In the genomic region with DNA sequence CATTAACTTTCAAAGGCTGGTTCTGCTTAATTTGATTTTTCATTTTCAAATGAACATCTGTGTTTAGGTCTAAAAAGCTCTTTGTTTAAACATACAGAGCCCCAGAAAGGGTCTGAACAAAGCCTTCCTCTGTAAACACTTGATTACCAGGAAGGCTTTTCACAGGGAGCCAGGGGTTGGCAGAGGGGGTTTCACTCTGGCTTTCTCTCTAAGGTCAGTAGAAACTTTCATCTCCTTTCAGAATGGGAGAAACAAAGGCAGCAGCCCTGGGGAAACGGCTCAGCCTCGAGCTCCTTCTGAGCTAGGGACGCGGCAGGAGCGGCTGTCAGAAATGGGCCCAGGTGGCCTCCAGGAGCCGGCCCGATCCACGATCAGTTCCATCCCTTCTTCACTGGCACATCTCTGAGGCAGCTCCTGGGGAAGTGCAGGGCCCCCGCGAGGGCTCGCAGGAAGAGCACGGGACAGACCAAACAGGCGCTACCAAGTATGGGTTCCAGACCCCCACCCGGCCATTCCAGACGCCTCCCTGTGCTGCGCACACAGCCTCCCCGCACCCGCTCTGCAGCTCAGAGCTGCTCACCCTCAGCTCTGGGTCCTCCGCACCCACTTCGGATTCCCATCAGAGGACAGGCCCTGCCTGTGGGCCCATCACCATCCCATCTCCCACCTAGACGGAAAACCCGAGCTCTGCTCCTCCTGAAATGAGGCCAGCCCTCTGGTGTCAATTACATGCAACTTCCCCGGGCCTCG, we compare ENCODE assay signal across 14 cellular contexts.
DNase-seq lines count a peak whose midpoint lies in the region; TF ChIP-seq lines count a peak whose summit lies in the region.
"Had no signal": no experiment of that assay in that cellular context is flagged by ENCODE, and none has a peak within 500 bp of the region (broad histone marks: within the 10 kb centered on the region; RNA-seq: fewer than 3 reads in every experiment).

No MANE protein-coding gene starts in this region.

- H3K27ac Mint-ChIP-seq in neural crest cell (ENCODE audit: unreplicated experiment) = peak overlapping the region; percentile 97
- H3K27ac Mint-ChIP-seq in CD8-positive, alpha-beta memory T cell = no peak overlapping the region
- H3K27ac Mint-ChIP-seq: activated T-helper 2 cell treated with anti-CD3 and anti-CD28 coated beads, Interferon-gamma antibody, Interleukin-2, Interleukin-4, amounts not matched to agents 10 μg/mL and 5 μg/mL and 100 μg/mL, durations not matched to agents 14 hours and 24 hours and 36 hours; natural killer cell treated with Interleukin-12 subunit alpha and Interleukin-12 subunit beta and Interleukin-15 and Interleukin-18, amount 100 ng/mL, for 72 hours had no signal

- H3K9me3 ChIP-seq in CD8-positive, alpha-beta memory T cell (ENCODE audit: low read length) = no peaks in the 10 kb centered on the region
- H3K9me3 ChIP-seq: esophagus squamous epithelium, spleen had no signal

- TF ChIP-seq POLR2A in erythroblast (IDR thresholded peaks at IDR 0.05; ENCODE audit: low read length) = no peak

- DNase-seq in H7 (peak; percentile 80), NCI-H748 treated with DMSO at 0.1 percent for 48 hours (lab: John Stamatoyannopoulos, UW) (peak; percentile 69), dorsolateral prefrontal cortex (peak in 6 of 10 donors; percentile 40 to 77 (median 58)), neural crest cell (ENCODE audit: low read depth, low spot score) (peak; percentile 46), erythroblast (lab: John Stamatoyannopoulos, UW) (no peak), GM19238 (ENCODE audit: insufficient read length, low spot score) (no peak)
- no peak for DNase-seq in stimulated activated CD4-positive, alpha-beta T cell treated with anti-CD3 and anti-CD28 coated beads, Interleukin-2, amount 100 ng/mL, for 24 hours
- DNase-seq in CD8-positive, alpha-beta memory T cell = no peak
- DNase-seq: activated CD4-positive, alpha-beta T cell treated with anti-CD3 and anti-CD28 coated beads for 4 hours; esophagus squamous epithelium; NCI-H446 treated with DMSO at 0.1 percent for 48 hours; spleen had no signal

- H3K4me3 ChIP-seq in H7 (ENCODE audit: insufficient read depth, low read depth, low read length) (no peak overlapping the region), dorsolateral prefrontal cortex (peak overlapping the region in 27 of 59 donors; percentile 9 to 48 (median 24))
- no peak overlapping the region for H3K4me3 ChIP-seq in CD8-positive, alpha-beta memory T cell (ENCODE audit: low read length)
- H3K4me3 ChIP-seq: esophagus squamous epithelium, spleen had no signal

- intact Hi-C loops in dorsolateral prefrontal cortex (cut with DNase I) = loop anchor here (5.0 to 10.0 kb wide), 3 partner anchors 46 to 191 kb away; no protein-coding TSS in a partner anchor

- CTCF ChIA-PET in CD8-positive, alpha-beta memory T cell (lab: Charles Lee) = no interaction called here

- H3K36me3 ChIP-seq in H7 (replicated peaks; ENCODE audit: control insufficient read depth, insufficient read depth, low read length) = no peaks in the 10 kb centered on the region
- no peaks in the 10 kb centered on the region for H3K36me3 ChIP-seq in CD8-positive, alpha-beta memory T cell (ENCODE audit: insufficient read depth, low read length)
- H3K36me3 ChIP-seq: esophagus squamous epithelium had no signal

- H3K4me1 ChIP-seq in CD8-positive, alpha-beta memory T cell (ENCODE audit: insufficient read depth, low read length) = peaks cover 19% of the 10 kb centered on the region

- no peaks in the 10 kb centered on the region for H3K27me3 Mint-ChIP-seq in neural crest cell (ENCODE audit: low read depth)
- peaks cover 0 to 1% of the 10 kb centered on the region in 2 donors for H3K27me3 Mint-ChIP-seq in CD8-positive, alpha-beta memory T cell

- H3K4me3 Mint-ChIP-seq in neural crest cell = peak overlapping the region; percentile 77
- H3K4me3 Mint-ChIP-seq in CD8-positive, alpha-beta memory T cell = no peak overlapping the region
- H3K4me3 Mint-ChIP-seq: natural killer cell treated with Interleukin-12 subunit alpha and Interleukin-12 subunit beta and Interleukin-15 and Interleukin-18, amount 100 ng/mL, for 72 hours had no signal

- H3K27me3 ChIP-seq in H7 (ENCODE audit: control insufficient read depth, insufficient read depth, low read length) (no peaks in the 10 kb centered on the region), dorsolateral prefrontal cortex (no peaks in the 10 kb centered on the region)
- no peaks in the 10 kb centered on the region for H3K27me3 ChIP-seq in CD8-positive, alpha-beta memory T cell (ENCODE audit: insufficient read depth, low read length, poor library complexity, severe bottlenecking)
- H3K27me3 ChIP-seq: esophagus squamous epithelium, spleen had no signal

- TF ChIP-seq CTCF in dorsolateral prefrontal cortex (IDR thresholded peaks at IDR 0.05 in 54 of 56, conservative IDR thresholded peaks at IDR 0.05 in 2 of 56; ENCODE audit: low read depth in 1 of 56, partially characterized antibody in 56 of 56) (peak in 4 of 56 donors; percentile 5 to 23 (median 12)), neural crest cell (conservative IDR thresholded peaks at IDR 0.05) (no peak)

- H3K9me3 Mint-ChIP-seq in neural crest cell = no peaks in the 10 kb centered on the region
- H3K9me3 Mint-ChIP-seq in CD8-positive, alpha-beta memory T cell = no peaks in the 10 kb centered on the region
- H3K9me3 Mint-ChIP-seq: activated T-helper 2 cell treated with anti-CD3 and anti-CD28 coated beads, Interferon-gamma antibody, Interleukin-2, Interleukin-4, amounts not matched to agents 10 μg/mL and 5 μg/mL and 100 μg/mL, durations not matched to agents 14 hours and 24 hours and 36 hours; natural killer cell treated with Interleukin-12 subunit alpha and Interleukin-12 subunit beta and Interleukin-15 and Interleukin-18, amount 100 ng/mL, for 72 hours had no signal

- H3K4me1 Mint-ChIP-seq in neural crest cell = peaks cover 90% of the 10 kb centered on the region
- H3K4me1 Mint-ChIP-seq in CD8-positive, alpha-beta memory T cell = peaks cover 26 to 49% (median 43%) of the 10 kb centered on the region in 3 donors

- peaks cover 32% of the 10 kb centered on the region for H3K36me3 Mint-ChIP-seq in neural crest cell (ENCODE audit: low read depth)
- peaks cover 0 to 2% (median 2%) of the 10 kb centered on the region in 3 donors for H3K36me3 Mint-ChIP-seq in CD8-positive, alpha-beta memory T cell
- H3K36me3 Mint-ChIP-seq: natural killer cell treated with Interleukin-12 subunit alpha and Interleukin-12 subunit beta and Interleukin-15 and Interleukin-18, amount 100 ng/mL, for 72 hours had no signal

- POLR2A ChIA-PET in CD8-positive, alpha-beta memory T cell (lab: Charles Lee) = no interaction called here

- peak overlapping the region; percentile 82 to 100 (median 98) for H3K27ac ChIP-seq in dorsolateral prefrontal cortex
- H3K27ac ChIP-seq in CD8-positive, alpha-beta memory T cell (ENCODE audit: low read depth, low read length) = no peak overlapping the region
- H3K27ac ChIP-seq: esophagus squamous epithelium had no signal

Comparison
In these comparisons a context has a peak if more than half of its experiments do, and no peak if none do; other contexts are left out.
1. DNase-seq: peak in H7 (single experiment), NCI-H748 treated with DMSO at 0.1 percent for 48 hours (single experiment), dorsolateral prefrontal cortex (6 of 10) and neural crest cell (single experiment); none in erythroblast (0 of 2), stimulated activated CD4-positive, alpha-beta T cell treated with anti-CD3 and anti-CD28 coated beads, Interleukin-2, amount 100 ng/mL, for 24 hours (0 of 2), CD8-positive, alpha-beta memory T cell (0 of 5) and GM19238 (single experiment).